8 cellular contexts compared by ENCODE assay signal in genomic region chr3:57079221-57079831, GRCh38. TPM values are rescaled to one million over a fixed set of nuclear protein-coding genes. Genes with fewer than 3 reads are reported as not detected.
DNase-seq lines count a peak whose midpoint lies in the region; ATAC-seq and TF ChIP-seq lines count a peak whose summit lies in the region.

No MANE protein-coding gene starts in this region.

- H3K9me3 Mint-ChIP-seq in neural crest cell, result no peaks in the 10 kb centered on the region

- H3K4me3 ChIP-seq in BJ (ENCODE audit: low read depth, low read length) (peak overlapping the region; percentile 67), H7 (ENCODE audit: insufficient read depth, low read depth, low read length) (peak overlapping the region; percentile 89), foreskin fibroblast (ENCODE audit: low read depth in 1 of 2, low read length in 2 of 2) (peak overlapping the region; percentile 68 to 84)

- no peak overlapping the region for H3K27ac Mint-ChIP-seq in neural crest cell (ENCODE audit: unreplicated experiment)

- ATAC-seq in GM19328 (IDR thresholded peaks at IDR 0.05; ENCODE audit: unreplicated experiment), result no peak

- peaks cover 9% of the 10 kb centered on the region for H3K4me1 Mint-ChIP-seq in neural crest cell

- DNase-seq in BJ (ENCODE audit: low read depth) (no peak), H7 (peak; percentile 97), SW480 (ENCODE audit: low spot score) (peak; percentile 71), foreskin fibroblast (peak in 1 of 2 donors; percentile 63), neural crest cell (ENCODE audit: low read depth, low spot score) (peak; percentile 44), GDM1 (lab: John Stamatoyannopoulos, UW) (no peak), NOMO-1 (lab: John Stamatoyannopoulos, UW; ENCODE audit: unreplicated experiment in 2 of 2) (no peak)

- CTCF ChIA-PET in BJ (lab: Yijun Ruan, JAX), result interaction anchor here (1.1 to 1.4 kb wide), 2 partner anchors 8 to 10 kb away, joined by 3 read pairs; no protein-coding TSS in a partner anchor

- TF ChIP-seq CTCF in BJ (IDR thresholded peaks at IDR 0.05; ENCODE audit: insufficient read depth, low read depth, low read length), result no peak
- TF ChIP-seq CTCF in foreskin fibroblast (IDR thresholded peaks at IDR 0.05; ENCODE audit: low read depth, low read length), result no peak
- TF ChIP-seq CTCF in neural crest cell (conservative IDR thresholded peaks at IDR 0.05), result no peak

- H3K36me3 Mint-ChIP-seq in neural crest cell (ENCODE audit: low read depth), result no peaks in the 10 kb centered on the region

- H3K27me3 ChIP-seq in BJ (ENCODE audit: control insufficient read depth, insufficient read depth, low read length) (peaks cover 10% of the 10 kb centered on the region), H7 (ENCODE audit: control insufficient read depth, insufficient read depth, low read length) (peaks cover 13% of the 10 kb centered on the region)

- POLR2A ChIA-PET in BJ (lab: Charles Lee), result no interaction called here

- H3K36me3 ChIP-seq in BJ (ENCODE audit: control insufficient read depth, insufficient read depth, low read length), result no peaks in the 10 kb centered on the region
- no peaks in the 10 kb centered on the region; the same call in 1 of the 2 replicates for H3K36me3 ChIP-seq in H7 (replicated peaks; ENCODE audit: control insufficient read depth, insufficient read depth, low read length)

- H3K27me3 Mint-ChIP-seq in neural crest cell (ENCODE audit: low read depth), result peaks cover 36% of the 10 kb centered on the region

- peak overlapping the region; percentile 85 for H3K4me3 Mint-ChIP-seq in neural crest cell

RNA-seq across cellular contexts. Expression of gene SPATA12, which starts 18.9 kb away (rescaled TPM):
- polyA plus RNA-seq in BJ (2011; rRNA removed), result not detected in 2 replicates
- not detected in 2 replicates for polyA minus RNA-seq in BJ (2011; rRNA and poly(A)+ RNA removed)
- total RNA-seq in H7 (2014; rRNA removed; shearing (Covaris generic)), result 0.14 TPM in 1 of 2 replicates, not detected in the other
- total RNA-seq in neural crest cell, result not detected in 2 replicates

Comparison
In these comparisons a context has a peak if more than half of its experiments do, and no peak if none do; other contexts are left out.
1. DNase-seq: peak in H7 (single experiment), SW480 (single experiment) and neural crest cell (single experiment); none in BJ (single experiment), GDM1 (single experiment) and NOMO-1 (0 of 2).
2. Peak in every context shown above with its lines, with median percentiles within 50 percentile points of each other: H3K4me3 ChIP-seq.